23 cellular contexts compared by ENCODE assay signal in genomic region chr5:80072103-80073073, GRCh38. TPM values are rescaled to one million over a fixed set of nuclear protein-coding genes. Genes with fewer than 3 reads are reported as not detected.
A peak's percentile ranks its signal among the peaks of the same experiment; 100 is the strongest.
DNase-seq lines count a peak whose midpoint lies in the region; ATAC-seq, FAIRE-seq and TF ChIP-seq lines count a peak whose summit lies in the region.
"Had no signal": no experiment of that assay in that cellular context is flagged by ENCODE, and none has a peak within 500 bp of the region (broad histone marks: within the 10 kb centered on the region; RNA-seq: fewer than 3 reads in every experiment).

No MANE protein-coding gene starts in this region.

- H3K4me2 ChIP-seq in astrocyte (ENCODE audit: low read length) = peak overlapping the region; percentile 8

- H3K27ac Mint-ChIP-seq in astrocyte (ENCODE audit: unreplicated experiment) = no peak overlapping the region
- peak overlapping the region in 1 of 9 donors; percentile 41 for H3K27ac Mint-ChIP-seq in naive thymus-derived CD4-positive, alpha-beta T cell
- H3K27ac Mint-ChIP-seq in stimulated activated memory B cell treated with anti-CD40 and anti-IgM and Interleukin-4, amounts not matched to agents 10 μg/mL and 1 μg/mL and 100 μg/mL, for 72 hours = no peak overlapping the region
- H3K27ac Mint-ChIP-seq: activated B cell treated with CpG ODN at 0.5 μM for 24 hours; activated CD8-positive, alpha-beta T cell treated with anti-CD3 and anti-CD28 coated beads for 36 hours; activated naive CD8-positive, alpha-beta T cell treated with anti-CD3 and anti-CD28 coated beads for 36 hours; activated T-cell treated with anti-CD3 and anti-CD28 coated beads, Interleukin-2, amount 50 U/mL, for 72 hours; naive B cell had no signal

- H3K4me3 ChIP-seq in MG63 (no peak overlapping the region), astrocyte (ENCODE audit: insufficient read depth, low read depth, low read length) (no peak overlapping the region), BE2C (ENCODE audit: low read depth, low read length) (no peak overlapping the region)
- H3K4me3 ChIP-seq in naive thymus-derived CD4-positive, alpha-beta T cell (ENCODE audit: low read length) = no peak overlapping the region
- H3K4me3 ChIP-seq: esophagus muscularis mucosa had no signal

- ATAC-seq in naive thymus-derived CD4-positive, alpha-beta T cell = peak; percentile 26
- ATAC-seq in stimulated activated memory B cell treated with anti-CD40 and anti-IgM and Interleukin-4, amounts not matched to agents 10 μg/mL and 1 μg/mL and 100 μg/mL, for 72 hours = no peak
- ATAC-seq: activated T-cell treated with anti-CD3 and anti-CD28 coated beads, Interleukin-2, amount 50 U/mL, for 72 hours had no signal

- H3K4me1 ChIP-seq in astrocyte (ENCODE audit: insufficient read depth, low read length) (peaks cover 8% of the 10 kb centered on the region), BE2C (peaks cover 7% of the 10 kb centered on the region)
- no peaks in the 10 kb centered on the region for H3K4me1 ChIP-seq in naive thymus-derived CD4-positive, alpha-beta T cell (ENCODE audit: control insufficient read depth in 2 of 2, insufficient read depth in 2 of 2, low read length in 2 of 2)

- POLR2A ChIA-PET in naive thymus-derived CD4-positive, alpha-beta T cell (lab: Charles Lee) = no interaction called here

- H3K27me3 Mint-ChIP-seq in astrocyte (ENCODE audit: low read depth, unreplicated experiment) = peaks cover 4% of the 10 kb centered on the region
- H3K27me3 Mint-ChIP-seq in naive thymus-derived CD4-positive, alpha-beta T cell = no peaks in the 10 kb centered on the region
- no peaks in the 10 kb centered on the region for H3K27me3 Mint-ChIP-seq in stimulated activated memory B cell treated with anti-CD40 and anti-IgM and Interleukin-4, amounts not matched to agents 10 μg/mL and 1 μg/mL and 100 μg/mL, for 72 hours
- H3K27me3 Mint-ChIP-seq: activated CD8-positive, alpha-beta T cell treated with anti-CD3 and anti-CD28 coated beads for 36 hours; activated naive CD8-positive, alpha-beta T cell treated with anti-CD3 and anti-CD28 coated beads for 36 hours; naive B cell had no signal

- H3K27ac ChIP-seq in astrocyte (ENCODE audit: low read depth, low read length) = no peak overlapping the region
- H3K27ac ChIP-seq in naive thymus-derived CD4-positive, alpha-beta T cell (ENCODE audit: low read depth, low read length) = no peak overlapping the region
- H3K27ac ChIP-seq: esophagus muscularis mucosa had no signal

- H3K9me3 ChIP-seq in MG63 (no peaks in the 10 kb centered on the region), astrocyte (ENCODE audit: insufficient read depth, low read depth, low read length) (no peaks in the 10 kb centered on the region), BE2C (no peaks in the 10 kb centered on the region; the same call in 1 of the 2 replicates)
- H3K9me3 ChIP-seq in naive thymus-derived CD4-positive, alpha-beta T cell (ENCODE audit: control insufficient read depth in 2 of 3, low read length in 3 of 3) = no peaks in the 10 kb centered on the region
- H3K9me3 ChIP-seq: esophagus muscularis mucosa had no signal

- H3K4me1 Mint-ChIP-seq in astrocyte (ENCODE audit: low read depth, unreplicated experiment) = peaks cover 1% of the 10 kb centered on the region
- peaks cover 0 to 14% (median 0%) of the 10 kb centered on the region in 7 donors for H3K4me1 Mint-ChIP-seq in naive thymus-derived CD4-positive, alpha-beta T cell
- peaks cover 17% of the 10 kb centered on the region for H3K4me1 Mint-ChIP-seq in stimulated activated memory B cell treated with anti-CD40 and anti-IgM and Interleukin-4, amounts not matched to agents 10 μg/mL and 1 μg/mL and 100 μg/mL, for 72 hours

- intact Hi-C loops in naive thymus-derived CD4-positive, alpha-beta T cell (cut with micrococcal nuclease) = no loop called here

- no peak for FAIRE-seq in astrocyte (lab: Jason Lieb, UNC)
- FAIRE-seq: islet of Langerhans, urothelium cell line had no signal

- no peaks in the 10 kb centered on the region for H3K9me3 Mint-ChIP-seq in astrocyte (ENCODE audit: unreplicated experiment)
- H3K9me3 Mint-ChIP-seq in naive thymus-derived CD4-positive, alpha-beta T cell = no peaks in the 10 kb centered on the region
- no peaks in the 10 kb centered on the region for H3K9me3 Mint-ChIP-seq in stimulated activated memory B cell treated with anti-CD40 and anti-IgM and Interleukin-4, amounts not matched to agents 10 μg/mL and 1 μg/mL and 100 μg/mL, for 72 hours
- H3K9me3 Mint-ChIP-seq: activated B cell treated with CpG ODN at 0.5 μM for 24 hours; activated CD8-positive, alpha-beta T cell treated with anti-CD3 and anti-CD28 coated beads for 36 hours; activated naive CD8-positive, alpha-beta T cell treated with anti-CD3 and anti-CD28 coated beads for 36 hours; activated T-cell treated with anti-CD3 and anti-CD28 coated beads, Interleukin-2, amount 50 U/mL, for 72 hours; naive B cell had no signal

- CTCF ChIA-PET in naive thymus-derived CD4-positive, alpha-beta T cell (lab: Charles Lee) = interaction anchor here (2.4 kb wide), 1 partner anchor 11 kb away, joined by 7 read pairs; no protein-coding TSS in a partner anchor

- no peak overlapping the region for H3K9ac ChIP-seq in astrocyte (ENCODE audit: low read length)

- H2AFZ ChIP-seq in astrocyte (ENCODE audit: low read depth, low read length) = no peak overlapping the region

- H3K27me3 ChIP-seq in MG63 (no peaks in the 10 kb centered on the region), astrocyte (ENCODE audit: insufficient read depth, low read length) (no peaks in the 10 kb centered on the region), BE2C (no peaks in the 10 kb centered on the region)
- no peaks in the 10 kb centered on the region for H3K27me3 ChIP-seq in naive thymus-derived CD4-positive, alpha-beta T cell (ENCODE audit: control insufficient read depth in 2 of 2, insufficient read depth in 2 of 2, low read length in 2 of 2)
- H3K27me3 ChIP-seq: esophagus muscularis mucosa had no signal

- H3K36me3 ChIP-seq in MG63 = no peaks in the 10 kb centered on the region
- H3K36me3 ChIP-seq in astrocyte (ENCODE audit: insufficient read depth, low read length) = no peaks in the 10 kb centered on the region
- H3K36me3 ChIP-seq in naive thymus-derived CD4-positive, alpha-beta T cell (ENCODE audit: control insufficient read depth in 2 of 3, insufficient read depth in 3 of 3, low read length in 3 of 3) = peaks cover 0 to 6% (median 0%) of the 10 kb centered on the region in 3 experiments
- no peaks in the 10 kb centered on the region for H3K36me3 ChIP-seq in BE2C

- H3K36me3 Mint-ChIP-seq in astrocyte (ENCODE audit: low read depth, unreplicated experiment) = no peaks in the 10 kb centered on the region
- H3K36me3 Mint-ChIP-seq in naive thymus-derived CD4-positive, alpha-beta T cell = peaks cover 0 to 43% (median 17%) of the 10 kb centered on the region in 5 donors
- no peaks in the 10 kb centered on the region for H3K36me3 Mint-ChIP-seq in stimulated activated memory B cell treated with anti-CD40 and anti-IgM and Interleukin-4, amounts not matched to agents 10 μg/mL and 1 μg/mL and 100 μg/mL, for 72 hours
- H3K36me3 Mint-ChIP-seq: activated naive CD8-positive, alpha-beta T cell treated with anti-CD3 and anti-CD28 coated beads for 36 hours; naive B cell had no signal

- no peak overlapping the region for H3K4me3 Mint-ChIP-seq in astrocyte (ENCODE audit: unreplicated experiment)
- no peak overlapping the region for H3K4me3 Mint-ChIP-seq in naive thymus-derived CD4-positive, alpha-beta T cell
- no peak overlapping the region for H3K4me3 Mint-ChIP-seq in stimulated activated memory B cell treated with anti-CD40 and anti-IgM and Interleukin-4, amounts not matched to agents 10 μg/mL and 1 μg/mL and 100 μg/mL, for 72 hours
- H3K4me3 Mint-ChIP-seq: activated B cell treated with CpG ODN at 0.5 μM for 24 hours; activated CD8-positive, alpha-beta T cell treated with anti-CD3 and anti-CD28 coated beads for 36 hours; activated naive CD8-positive, alpha-beta T cell treated with anti-CD3 and anti-CD28 coated beads for 36 hours; activated T-cell treated with anti-CD3 and anti-CD28 coated beads, Interleukin-2, amount 50 U/mL, for 72 hours had no signal

- no peak for TF ChIP-seq CTCF in astrocyte (IDR thresholded peaks at IDR 0.05; ENCODE audit: insufficient read depth, low read depth, low read length)
- no peak for TF ChIP-seq CTCF in BE2C (IDR thresholded peaks at IDR 0.05; ENCODE audit: low read depth, low read length)

- DNase-seq in EH (ENCODE audit: low read depth) (peak; percentile 56), MG63 (peak; percentile 46), astrocyte (ENCODE audit: low read depth) (peak; percentile 7), BE2C (no peak), cerebellar nuclear complex (lab: John Stamatoyannopoulos, UW) (no peak), COLO829 (ENCODE audit: low spot score) (no peak)
- DNase-seq in naive thymus-derived CD4-positive, alpha-beta T cell = no peak
- DNase-seq: activated B cell treated with CpG ODN at 0.5 μM for 24 hours; activated CD8-positive, alpha-beta T cell treated with anti-CD3 and anti-CD28 coated beads for 36 hours; activated naive CD8-positive, alpha-beta T cell treated with anti-CD3 and anti-CD28 coated beads for 36 hours; activated T-cell treated with anti-CD3 and anti-CD28 coated beads, Interleukin-2, amount 50 U/mL, for 72 hours; effector CD4-positive, alpha-beta T cell; naive B cell; NCI-H1048; NCI-H2081; NCI-H510A; SHP77 treated with DMSO at 0.1 percent for 48 hours; stimulated activated CD4-positive, alpha-beta T cell treated with anti-CD3 and anti-CD28 coated beads, Interleukin-2, amount 100 ng/mL, for 48 hours; T-helper 2 cell had no signal

- H3K79me2 ChIP-seq in astrocyte (ENCODE audit: insufficient read depth, low read length) = no peaks in the 10 kb centered on the region

- H4K20me1 ChIP-seq in astrocyte (ENCODE audit: insufficient read depth, low read length) = no peaks in the 10 kb centered on the region

RNA-seq across cellular contexts. Expression of gene THBS4, which starts 37.2 kb away (rescaled TPM):
- total RNA-seq in MG63 (2014; rRNA removed; shearing (Covaris generic); ENCODE audit: low replicate concordance) = 0.10 and 0.89 TPM in 2 replicates
- total RNA-seq in astrocyte = 0.55 and 1.1 TPM in 2 replicates
- total RNA-seq in naive thymus-derived CD4-positive, alpha-beta T cell = 1 to 10 TPM in 1 of 5 experiments, under 1 TPM in 4; 0.53 to 1.2 (median 0.65) TPM
- under 1 TPM in 1 of 2 donors, not detected in 1; 0.16 TPM for polyA plus RNA-seq in naive thymus-derived CD4-positive, alpha-beta T cell
- 0.32 TPM for polyA plus RNA-seq in BE2C (2012; ENCODE audit: insufficient read depth, insufficient read length, low read depth)

Comparison
In these comparisons a context has a peak if more than half of its experiments do, and no peak if none do; other contexts are left out.
1. DNase-seq: peak in EH (single experiment), MG63 (single experiment) and astrocyte (single experiment); none in naive thymus-derived CD4-positive, alpha-beta T cell (0 of 9), BE2C (single experiment), cerebellar nuclear complex (0 of 2) and COLO829 (single experiment).